Comparison of ENCODE assay signal across 8 cellular contexts in the genomic region with DNA sequence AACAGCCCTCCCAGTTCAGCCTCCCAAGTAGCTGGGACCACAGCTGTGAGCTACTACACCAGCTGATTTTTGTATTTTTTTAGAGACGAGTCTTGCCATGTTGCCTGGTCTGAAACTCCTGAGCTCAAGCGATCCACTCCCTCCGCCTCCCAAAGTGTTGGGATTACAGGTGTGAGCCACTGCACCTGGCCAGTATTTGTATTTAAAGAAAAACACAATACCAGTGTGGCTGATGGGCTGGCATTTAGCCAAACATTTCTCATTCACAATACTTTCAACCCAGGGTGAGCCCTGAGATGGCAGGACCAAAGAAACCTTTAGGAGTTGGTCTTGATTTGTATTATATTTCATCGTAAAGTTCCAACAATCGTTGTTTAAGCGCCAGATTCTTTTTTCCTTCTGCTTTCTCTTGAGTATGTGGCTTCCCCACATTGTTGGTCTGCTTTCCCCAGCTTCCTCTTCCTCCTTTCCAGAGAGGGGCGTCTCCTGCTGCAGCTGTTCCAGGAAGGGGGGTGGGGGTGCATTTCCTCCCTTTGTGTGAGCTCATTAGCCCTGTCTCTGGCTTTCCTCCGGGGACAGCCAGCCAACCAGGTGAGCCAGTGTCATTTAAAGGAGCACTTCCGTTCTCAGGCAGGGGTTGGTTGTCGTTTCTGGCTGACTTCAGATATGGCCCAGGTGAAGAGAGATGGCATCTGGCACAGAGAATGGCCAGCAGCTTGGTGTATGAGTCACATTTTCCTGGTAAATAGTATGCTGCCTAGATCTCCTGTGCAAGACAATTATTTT.
DNase-seq lines count a peak whose midpoint lies in the region; ATAC-seq and TF ChIP-seq lines count a peak whose summit lies in the region.

No MANE protein-coding gene starts in this region.

- H3K27me3 ChIP-seq in gastroesophageal sphincter, result no peaks in the 10 kb centered on the region

- no peak for TF ChIP-seq POLR2A in gastroesophageal sphincter (IDR thresholded peaks at IDR 0.05)

- no peak for TF ChIP-seq EP300 in gastroesophageal sphincter (IDR thresholded peaks at IDR 0.05)

- CTCF ChIA-PET in activated CD4-positive, alpha-beta T cell treated with anti-CD3 and anti-CD28 coated beads for 36 hours (lab: Charles Lee), result interaction anchor here (1.5 kb wide), 1 partner anchor 11 kb away, joined by 3 read pairs; no protein-coding TSS in a partner anchor

- H3K4me1 Mint-ChIP-seq in activated CD4-positive, alpha-beta T cell treated with anti-CD3 and anti-CD28 coated beads for 36 hours, result peaks cover 13% of the 10 kb centered on the region
- no peaks in the 10 kb centered on the region for H3K4me1 Mint-ChIP-seq in chondrocyte (ENCODE audit: low read depth)

- H3K36me3 Mint-ChIP-seq in activated CD4-positive, alpha-beta T cell treated with anti-CD3 and anti-CD28 coated beads for 36 hours (ENCODE audit: low read depth), result peaks cover 4% of the 10 kb centered on the region
- peaks cover 1% of the 10 kb centered on the region for H3K36me3 Mint-ChIP-seq in chondrocyte (ENCODE audit: low read depth)

- no peaks in the 10 kb centered on the region for H3K36me3 ChIP-seq in gastroesophageal sphincter

- intact Hi-C loops in activated CD4-positive, alpha-beta T cell treated with anti-CD3 and anti-CD28 coated beads for 36 hours (cut with DNase I, micrococcal nuclease), result no loop called here

- H3K4me3 ChIP-seq in gastroesophageal sphincter, result no peak overlapping the region

- 28 to 75% methylated on average over 4 to 8 of the region's 10 CpGs for WGBS in gastroesophageal sphincter (ENCODE audit: low coverage in 1 of 2), 2 donors

- peak overlapping the region; percentile 80 for H3K27ac Mint-ChIP-seq in activated CD4-positive, alpha-beta T cell treated with anti-CD3 and anti-CD28 coated beads for 36 hours
- H3K27ac Mint-ChIP-seq in chondrocyte (ENCODE audit: unreplicated experiment), result no peak overlapping the region

- peaks cover 0 to 15% (median 0%) of the 10 kb centered on the region in 3 donors for H3K4me1 ChIP-seq in gastroesophageal sphincter

- DNase-seq in COR-L47 (lab: John Stamatoyannopoulos, UW) (peak; percentile 96), NCI-H187 (lab: John Stamatoyannopoulos, UW) (peak; percentile 61 to 72), renal cortical epithelial cell (ENCODE audit: low read depth) (peak; percentile 41), HuH-7 (ENCODE audit: low spot score) (no peak), chondrocyte (ENCODE audit: low spot score) (no peak), NAMALWA (ENCODE audit: low spot score) (no peak)
- peak; percentile 50 for DNase-seq in activated CD4-positive, alpha-beta T cell treated with anti-CD3 and anti-CD28 coated beads for 36 hours

- H3K4me3 Mint-ChIP-seq in activated CD4-positive, alpha-beta T cell treated with anti-CD3 and anti-CD28 coated beads for 36 hours, result peak overlapping the region; percentile 30
- H3K4me3 Mint-ChIP-seq in chondrocyte (ENCODE audit: unreplicated experiment), result no peak overlapping the region

- no peaks in the 10 kb centered on the region for H3K27me3 Mint-ChIP-seq in activated CD4-positive, alpha-beta T cell treated with anti-CD3 and anti-CD28 coated beads for 36 hours
- H3K27me3 Mint-ChIP-seq in chondrocyte (ENCODE audit: low read depth), result no peaks in the 10 kb centered on the region

- peak; percentile 83 for ATAC-seq in activated CD4-positive, alpha-beta T cell treated with anti-CD3 and anti-CD28 coated beads for 36 hours
- peak; percentile 69 for ATAC-seq in gastroesophageal sphincter

- H3K27ac ChIP-seq in gastroesophageal sphincter, result peak overlapping the region in 3 of 4 donors; percentile 43 to 57 (median 53)

- TF ChIP-seq CTCF in gastroesophageal sphincter (IDR thresholded peaks at IDR 0.05) (no peak), chondrocyte (IDR thresholded peaks at IDR 0.05) (no peak)

- POLR2A ChIA-PET in activated CD4-positive, alpha-beta T cell treated with anti-CD3 and anti-CD28 coated beads for 36 hours (lab: Charles Lee), result no interaction called here

- H3K9me3 ChIP-seq in gastroesophageal sphincter, result peaks cover 0 to 8% (median 0%) of the 10 kb centered on the region in 3 donors

- peaks cover 10% of the 10 kb centered on the region for H3K9me3 Mint-ChIP-seq in activated CD4-positive, alpha-beta T cell treated with anti-CD3 and anti-CD28 coated beads for 36 hours (ENCODE audit: low read depth)
- H3K9me3 Mint-ChIP-seq in chondrocyte (ENCODE audit: low read depth), result peaks cover 11% of the 10 kb centered on the region

Comparison
In these comparisons a context has a peak if more than half of its experiments do, and no peak if none do; other contexts are left out.
1. DNase-seq: peak in COR-L47 (single experiment), NCI-H187 (2 of 2), activated CD4-positive, alpha-beta T cell treated with anti-CD3 and anti-CD28 coated beads for 36 hours (single experiment) and renal cortical epithelial cell (single experiment); none in HuH-7 (single experiment), chondrocyte (single experiment) and NAMALWA (single experiment).